ENCODE assay signal across 8 cellular contexts in the genomic region with DNA sequence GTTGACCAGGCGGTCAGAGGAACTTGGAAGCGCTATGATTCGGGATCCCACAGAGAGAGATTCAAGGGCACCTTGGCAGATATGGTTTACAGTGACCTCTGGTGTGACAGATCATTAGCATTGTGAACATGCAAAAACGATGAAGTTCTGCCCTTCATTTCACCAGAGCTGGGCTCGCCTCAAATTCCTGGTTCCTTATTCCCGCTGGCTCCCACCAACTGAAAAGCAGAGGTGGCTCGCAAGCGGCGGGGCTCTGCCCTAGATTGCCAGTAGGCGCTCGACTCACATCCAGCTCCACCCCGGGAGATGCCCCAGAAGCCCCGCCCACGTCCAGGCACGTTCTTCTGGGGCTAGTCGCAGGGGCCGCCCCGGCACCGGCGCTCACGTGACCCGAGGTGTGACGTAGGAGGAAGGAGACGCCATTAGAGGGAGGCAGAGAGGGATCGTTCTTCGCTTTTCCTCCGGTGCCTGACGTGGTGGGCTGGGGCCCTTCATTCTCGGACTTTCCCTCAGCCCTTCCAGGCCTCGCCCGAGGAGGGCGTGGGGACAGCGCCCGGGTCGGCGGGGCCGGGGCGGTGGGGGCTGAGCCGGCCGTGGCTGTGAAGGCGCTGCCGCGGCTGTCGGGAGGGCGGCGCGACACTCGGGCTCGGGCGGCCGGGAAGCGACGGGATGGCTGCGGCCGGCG. TPM values are rescaled to one million over a fixed set of nuclear protein-coding genes. Genes with fewer than 3 reads are reported as not detected.
DNase-seq lines count a peak whose midpoint lies in the region; ATAC-seq and TF ChIP-seq lines count a peak whose summit lies in the region.

A gene with protein sequence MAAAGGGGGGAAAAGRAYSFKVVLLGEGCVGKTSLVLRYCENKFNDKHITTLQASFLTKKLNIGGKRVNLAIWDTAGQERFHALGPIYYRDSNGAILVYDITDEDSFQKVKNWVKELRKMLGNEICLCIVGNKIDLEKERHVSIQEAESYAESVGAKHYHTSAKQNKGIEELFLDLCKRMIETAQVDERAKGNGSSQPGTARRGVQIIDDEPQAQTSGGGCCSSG (plus strand): TSS at position 403 of the 685 bp plus-strand sequence. CDS start 267 bp downstream, at position 670.

- H3K27ac Mint-ChIP-seq in HFFc6, result peak within 1 kb of the TSS; percentile 97
- peak within 1 kb of the TSS; percentile 98 for H3K27ac Mint-ChIP-seq in activated naive CD4-positive, alpha-beta T cell treated with anti-CD3 and anti-CD28 coated beads, Interleukin-2, amount 10 ng/mL, durations not matched to agents 7 days and 5 days

- H3K36me3 Mint-ChIP-seq in HFFc6 (ENCODE audit: low read depth), result peaks cover 41% of the 10 kb centered on the region
- H3K36me3 Mint-ChIP-seq in activated naive CD4-positive, alpha-beta T cell treated with anti-CD3 and anti-CD28 coated beads, Interleukin-2, amount 10 ng/mL, durations not matched to agents 7 days and 5 days, result peaks cover 34% of the 10 kb centered on the region

- TF ChIP-seq POLR2A in NB4 (IDR thresholded peaks at IDR 0.05; ENCODE audit: extremely low read depth, insufficient read length) (peak; percentile 77), gastroesophageal sphincter (IDR thresholded peaks at IDR 0.05) (peak; percentile 90 to 91)

- H3K9me3 ChIP-seq in SK-N-MC (ENCODE audit: low read depth, low read length) (peaks cover 29% of the 10 kb centered on the region; the same call in 1 of the 2 replicates), gastroesophageal sphincter (peaks cover 0 to 7% (median 0%) of the 10 kb centered on the region in 3 donors)

- no peak for TF ChIP-seq EP300 in gastroesophageal sphincter (IDR thresholded peaks at IDR 0.05)

- H3K36me3 ChIP-seq in SK-N-MC (ENCODE audit: insufficient read depth, low read length) (peaks cover 40% of the 10 kb centered on the region), gastroesophageal sphincter (peaks cover 0 to 23% of the 10 kb centered on the region in 2 donors)

- peak within 1 kb of the TSS; percentile 73; the same call in 1 of the 2 replicates for H3K27ac ChIP-seq in SK-N-MC
- H3K27ac ChIP-seq in gastroesophageal sphincter, result peak within 1 kb of the TSS; percentile 87 to 99 (median 94)

- H3K4me1 Mint-ChIP-seq in HFFc6 (ENCODE audit: low read depth), result peaks cover 18% of the 10 kb centered on the region
- H3K4me1 Mint-ChIP-seq in activated naive CD4-positive, alpha-beta T cell treated with anti-CD3 and anti-CD28 coated beads, Interleukin-2, amount 10 ng/mL, durations not matched to agents 7 days and 5 days, result peaks cover 31% of the 10 kb centered on the region

- DNase-seq in HFFc6 (peak; percentile 96), NB4 (ENCODE audit: low read depth) (peak; percentile 98), SK-N-MC (ENCODE audit: low read depth, low spot score) (peak; percentile 60), non-pigmented ciliary epithelial cell (ENCODE audit: low read depth) (peak; percentile 82), superior temporal gyrus (ENCODE audit: extremely low spot score) (peak; percentile 99)
- peak; percentile 99 for DNase-seq in activated naive CD4-positive, alpha-beta T cell treated with anti-CD3 and anti-CD28 coated beads, Interleukin-2, amount 10 ng/mL, durations not matched to agents 7 days and 5 days

- 6 to 12% methylated on average over 3 to 10 of the region's 56 CpGs for WGBS in gastroesophageal sphincter (ENCODE audit: low coverage in 1 of 2), 2 donors

- CTCF ChIA-PET in activated naive CD4-positive, alpha-beta T cell treated with anti-CD3 and anti-CD28 coated beads, Interleukin-2, amount 10 ng/mL, durations not matched to agents 7 days and 5 days (lab: Charles Lee), result interaction anchor here (0.7 to 2.3 kb wide), 3 partner anchors 9 to 69 kb away, joined by 3 to 10 read pairs (median 4); a partner anchor contains a TSS

- peaks cover 0 to 48% (median 6%) of the 10 kb centered on the region in 3 donors for H3K4me1 ChIP-seq in gastroesophageal sphincter

- TF ChIP-seq CTCF in HFFc6 (IDR thresholded peaks at IDR 0.05) (peak; percentile 58), NB4 (IDR thresholded peaks at IDR 0.05; ENCODE audit: low read depth, low read length) (no peak), gastroesophageal sphincter (IDR thresholded peaks at IDR 0.05) (peak in 3 of 4 experiments; percentile 46 to 68 (median 58))

- peak; percentile 99 for ATAC-seq in gastroesophageal sphincter

- H3K4me3 Mint-ChIP-seq in HFFc6, result peak within 1 kb of the TSS; percentile 97
- peak within 1 kb of the TSS; percentile 93 for H3K4me3 Mint-ChIP-seq in activated naive CD4-positive, alpha-beta T cell treated with anti-CD3 and anti-CD28 coated beads, Interleukin-2, amount 10 ng/mL, durations not matched to agents 7 days and 5 days

- H3K9ac ChIP-seq in SK-N-MC (ENCODE audit: insufficient read length), result peak within 1 kb of the TSS; percentile 92

- H3K27me3 ChIP-seq in gastroesophageal sphincter, result peaks cover 14% of the 10 kb centered on the region

- peak within 1 kb of the TSS; percentile 82 for H3K4me3 ChIP-seq in GM08714 (ENCODE audit: low read length)
- peak within 1 kb of the TSS; percentile 85 for H3K4me3 ChIP-seq in NB4 (ENCODE audit: low read depth, low read length)
- peak within 1 kb of the TSS; percentile 89 for H3K4me3 ChIP-seq in SK-N-MC
- peak within 1 kb of the TSS; percentile 65 to 75 for H3K4me3 ChIP-seq in gastroesophageal sphincter

- H3K27me3 Mint-ChIP-seq in HFFc6 (ENCODE audit: insufficient read depth), result peaks cover 3% of the 10 kb centered on the region
- peaks cover 30% of the 10 kb centered on the region for H3K27me3 Mint-ChIP-seq in activated naive CD4-positive, alpha-beta T cell treated with anti-CD3 and anti-CD28 coated beads, Interleukin-2, amount 10 ng/mL, durations not matched to agents 7 days and 5 days

- peaks cover 25% of the 10 kb centered on the region for H3K9me3 Mint-ChIP-seq in HFFc6
- peaks cover 14% of the 10 kb centered on the region for H3K9me3 Mint-ChIP-seq in activated naive CD4-positive, alpha-beta T cell treated with anti-CD3 and anti-CD28 coated beads, Interleukin-2, amount 10 ng/mL, durations not matched to agents 7 days and 5 days

RNA-seq across cellular contexts. Expression of the gene that starts here (rescaled TPM):
- total RNA-seq in HFFc6 (2021; fragmentation: NEBNext Ultra II Directional; extraction: Animal tissue kit (Norgen Biotek cat#: 25700)), result 10 to 100 TPM; 79.3 to 93.5 (median 86.6) TPM
- 10 to 100 TPM; 31.9 to 85.1 (median 45.8) TPM for total RNA-seq in gastroesophageal sphincter

Comparison
In these comparisons a context has a peak if more than half of its experiments do, and no peak if none do; other contexts are left out.
1. Peak in every context shown above with its lines: DNase-seq, ATAC-seq, H3K4me3 ChIP-seq and H3K27ac ChIP-seq.